Comparison of ENCODE assay signal across 2 cellular contexts in genomic region chr2:20195012-20195411, GRCh38. TPM values are rescaled to one million over a fixed set of nuclear protein-coding genes. Genes with fewer than 3 reads are reported as not detected.
"Had no signal": no experiment of that assay in that cellular context is flagged by ENCODE, and none has a peak within 500 bp of the region (broad histone marks: within the 10 kb centered on the region; RNA-seq: fewer than 3 reads in every experiment).

No MANE protein-coding gene starts in this region.

RNA-seq across cellular contexts. Expression of gene SDC1, which starts 29.9 kb away (rescaled TPM):
- total RNA-seq: natural killer cell treated with Interleukin-12 subunit alpha and Interleukin-12 subunit beta and Interleukin-15 and Interleukin-18, amount 100 ng/mL, for 72 hours had no signal
- polyA plus RNA-seq: naive thymus-derived CD4-positive, alpha-beta T cell had no signal
